ENCODE assay signal across 8 cellular contexts in genomic region chr20:24917797-24918578, GRCh38. TPM values are rescaled to one million over a fixed set of nuclear protein-coding genes. Genes with fewer than 3 reads are reported as not detected.
DNase-seq lines count a peak whose midpoint lies in the region; ATAC-seq and TF ChIP-seq lines count a peak whose summit lies in the region.

No MANE protein-coding gene starts in this region.

- no peaks in the 10 kb centered on the region for H3K36me3 ChIP-seq in OCI-LY1 (ENCODE audit: insufficient read depth, low read length)
- no peaks in the 10 kb centered on the region for H3K36me3 ChIP-seq in neutrophil
- H3K36me3 ChIP-seq in tibial nerve, result no peaks in the 10 kb centered on the region

- H3K9me3 ChIP-seq in OCI-LY1 (ENCODE audit: low read length) (no peaks in the 10 kb centered on the region), neutrophil (no peaks in the 10 kb centered on the region), tibial nerve (peaks cover 0 to 2% (median 0%) of the 10 kb centered on the region in 4 donors)

- H3F3A ChIP-seq in OCI-LY1 (ENCODE audit: insufficient read depth, low read length), result no peaks in the 10 kb centered on the region

- ATAC-seq in foreskin keratinocyte, result peak; percentile 84

- H3K79me2 ChIP-seq in OCI-LY1 (ENCODE audit: insufficient read depth, low read length), result no peaks in the 10 kb centered on the region

- H4K20me1 ChIP-seq in OCI-LY1 (ENCODE audit: insufficient read depth, low read length), result no peaks in the 10 kb centered on the region

- peak; percentile 29 to 70 for DNase-seq in NCI-H2081 (lab: John Stamatoyannopoulos, UW)
- DNase-seq in NCI-H2081 treated with DMSO at 0.1 percent for 48 hours (lab: John Stamatoyannopoulos, UW), result no peak
- DNase-seq in HS-27A (ENCODE audit: low read depth), result peak; percentile 36
- peak; percentile 25 for DNase-seq in activated effector memory CD4-positive, alpha-beta T cell treated with Interleukin-2 at 50 U/mL for 16 hours
- peak in 1 of 2 donors; percentile 22 for DNase-seq in foreskin keratinocyte
- DNase-seq in tibial nerve (ENCODE audit: low spot score in 2 of 2), result peak; percentile 55 to 66

- H3K4me1 ChIP-seq in OCI-LY1 (ENCODE audit: insufficient read depth, low read length, severe bottlenecking), result no peaks in the 10 kb centered on the region
- no peaks in the 10 kb centered on the region for H3K4me1 ChIP-seq in foreskin keratinocyte
- H3K4me1 ChIP-seq in neutrophil (ENCODE audit: control insufficient read depth in 1 of 2, insufficient read depth in 1 of 2, low read depth in 1 of 2, low read length in 1 of 2), result peaks cover 6 to 8% of the 10 kb centered on the region in 2 experiments
- peaks cover 0 to 11% (median 7%) of the 10 kb centered on the region in 4 donors for H3K4me1 ChIP-seq in tibial nerve

- no peak overlapping the region for H3K4me3 ChIP-seq in OCI-LY1 (ENCODE audit: low read depth, low read length, poor library complexity, severe bottlenecking)
- peak overlapping the region in 1 of 2 experiments; percentile 20 for H3K4me3 ChIP-seq in neutrophil (ENCODE audit: low read depth in 1 of 2, low read length in 1 of 2)
- H3K4me3 ChIP-seq in tibial nerve, result peak overlapping the region in 1 of 4 donors; percentile 21

- H3K9ac ChIP-seq in OCI-LY1 (ENCODE audit: low read length), result no peak overlapping the region

- peaks cover 4% of the 10 kb centered on the region; the same call in 1 of the 2 replicates for H3K27me3 ChIP-seq in OCI-LY1 (ENCODE audit: insufficient read depth, low read length)
- no peaks in the 10 kb centered on the region for H3K27me3 ChIP-seq in foreskin keratinocyte
- H3K27me3 ChIP-seq in neutrophil, result peaks cover 16% of the 10 kb centered on the region
- no peaks in the 10 kb centered on the region for H3K27me3 ChIP-seq in tibial nerve

- no peak for TF ChIP-seq POLR2A in tibial nerve (IDR thresholded peaks at IDR 0.05)

- 17 to 27% methylated on average over 29 to 31 of the region's 34 CpGs for WGBS in tibial nerve, 2 donors

- H3K4me2 ChIP-seq in OCI-LY1 (ENCODE audit: low read length), result no peak overlapping the region

- H3K27ac ChIP-seq in OCI-LY1 (ENCODE audit: low read depth, low read length, poor library complexity, severe bottlenecking), result no peak overlapping the region
- no peak overlapping the region for H3K27ac ChIP-seq in foreskin keratinocyte
- no peak overlapping the region for H3K27ac ChIP-seq in neutrophil
- no peak overlapping the region for H3K27ac ChIP-seq in tibial nerve

- no peaks in the 10 kb centered on the region for H3K9me2 ChIP-seq in OCI-LY1 (ENCODE audit: low read depth, low read length)

- TF ChIP-seq EP300 in tibial nerve (IDR thresholded peaks at IDR 0.05), result no peak

- TF ChIP-seq CTCF in OCI-LY1 (IDR thresholded peaks at IDR 0.05; ENCODE audit: low read length) (peak; percentile 89), foreskin keratinocyte (conservative IDR thresholded peaks at IDR 0.05) (peak; percentile 88), neutrophil (IDR thresholded peaks at IDR 0.05) (peak; percentile 66), tibial nerve (IDR thresholded peaks at IDR 0.05) (peak; percentile 68 to 79 (median 71))

- no peak overlapping the region for H2AFZ ChIP-seq in OCI-LY1 (ENCODE audit: low read length)

RNA-seq across cellular contexts. Expression of gene CST7, which starts 31.1 kb away (rescaled TPM):
- total RNA-seq in foreskin keratinocyte (not detected in 2 replicates), tibial nerve (1 to 10 TPM in 1 of 4 donors, under 1 TPM in 1, not detected in 2; 0.84 to 6.1 TPM)
- polyA plus RNA-seq in foreskin keratinocyte, result not detected in 2 replicates
